Comparison of ENCODE assay signal across 8 cellular contexts in the genomic region with DNA sequence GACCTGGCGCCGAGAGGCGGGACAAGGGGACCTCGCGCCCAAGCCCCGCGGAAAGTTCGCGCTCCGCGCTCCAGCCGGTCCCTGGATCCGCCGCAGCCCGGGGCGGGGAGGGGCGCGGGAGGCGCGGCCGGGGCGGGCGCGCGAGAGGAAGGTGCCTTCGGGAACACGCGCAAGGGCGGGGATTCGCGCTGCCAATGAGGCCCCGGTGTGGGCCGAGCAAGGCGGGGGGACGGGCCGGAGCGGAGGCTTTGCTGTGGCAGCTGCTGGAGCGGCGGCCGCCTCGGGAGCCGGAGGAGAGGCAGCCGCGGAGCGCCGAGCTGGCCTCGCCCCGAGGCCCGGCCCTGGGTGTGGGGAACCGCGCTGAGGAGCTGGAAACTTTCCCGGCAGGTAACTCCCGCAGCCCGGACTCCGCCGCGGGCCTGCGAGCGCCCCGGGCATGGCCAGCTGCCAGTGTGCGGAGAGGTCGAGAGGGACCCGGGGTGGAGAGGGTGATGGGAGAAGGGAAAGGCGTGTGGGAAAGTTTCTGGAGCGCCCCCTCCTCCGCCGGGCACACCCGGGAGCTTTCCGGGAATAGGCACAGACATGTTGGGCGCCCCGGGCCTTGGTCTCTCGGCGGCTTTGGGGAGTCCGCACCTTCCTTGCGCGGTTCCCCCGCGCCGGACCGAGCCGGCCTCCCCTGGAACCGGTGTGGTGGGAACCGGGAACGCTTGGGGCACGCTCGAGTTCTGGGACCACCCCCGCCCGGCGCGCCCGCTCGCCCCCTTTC. TPM values are rescaled to one million over a fixed set of nuclear protein-coding genes. Genes with fewer than 3 reads are reported as not detected.
DNase-seq lines count a peak whose midpoint lies in the region; ATAC-seq and TF ChIP-seq lines count a peak whose summit lies in the region.

Gene TANC1, plus strand, starts transcription at position 245 of the 766 bp plus-strand sequence. CDS start 97,271 bp downstream, outside the sequence.

- peak within 1 kb of the TSS; percentile 74 for H2BK12ac ChIP-seq in trophoblast cell (ENCODE audit: low read length)

- H3F3A ChIP-seq in SK-N-SH (replicated peaks; ENCODE audit: insufficient read depth): peaks cover 19% of the 10 kb centered on the region

- CTCF ChIA-PET in SK-N-SH (lab: Yijun Ruan, JAX): interaction anchor here (0.6 to 3.4 kb wide), 7 partner anchors 9 to 151 kb away, joined by 3 to 23 read pairs (median 4); no protein-coding TSS in a partner anchor

- H3K18ac ChIP-seq in trophoblast cell (ENCODE audit: low read length): peak within 1 kb of the TSS; percentile 98

- H3K4me3 ChIP-seq in SK-N-SH (ENCODE audit: low read depth in 2 of 2, low read length in 1 of 2) (peak within 1 kb of the TSS; percentile 85 to 96), heart right ventricle (peak within 1 kb of the TSS; percentile 62 to 97 (median 90)), trophoblast cell (ENCODE audit: low read depth, low read length) (peak within 1 kb of the TSS; percentile 91), vagina (peak within 1 kb of the TSS; percentile 88 to 92)

- TF ChIP-seq POLR2A in GM10847 (IDR thresholded peaks at IDR 0.05; ENCODE audit: extremely low read depth, insufficient read length): peak; percentile 22
- peak; percentile 48 to 88 for TF ChIP-seq POLR2A in vagina (IDR thresholded peaks at IDR 0.05)

- peaks cover 6% of the 10 kb centered on the region; the same call in 1 of the 2 replicates for H3K36me3 Mint-ChIP-seq in HFFc6 (ENCODE audit: low read depth)

- peak within 1 kb of the TSS; percentile 97 for H2BK5ac ChIP-seq in trophoblast cell (ENCODE audit: low read depth, low read length, poor library complexity)

- peak within 1 kb of the TSS; percentile 95 for H2BK120ac ChIP-seq in trophoblast cell (ENCODE audit: insufficient read depth, low read length, poor library complexity)

- peak within 1 kb of the TSS; percentile 96 for H3K4me3 Mint-ChIP-seq in HFFc6

- peak; percentile 92 for DNase-seq in HFFc6
- DNase-seq in MV-4-11 (lab: John Stamatoyannopoulos, UW): peak; percentile 68
- peak; percentile 95 for DNase-seq in SK-N-SH
- DNase-seq in amygdala (lab: John Stamatoyannopoulos, UW): peak in 55 of 56 donors; percentile 57 to 95 (median 82)
- DNase-seq in heart right ventricle: peak; percentile 95
- peak; percentile 90 to 94 for DNase-seq in trophoblast cell
- DNase-seq in vagina (ENCODE audit: extremely low spot score in 2 of 2): peak in 1 of 2 donors; percentile 92

- H4K12ac ChIP-seq in trophoblast cell (ENCODE audit: low read depth, low read length): peak within 1 kb of the TSS; percentile 85

- intact Hi-C loops in heart right ventricle (cut with DNase I) (loop anchor here in 7 of 10 donors (2.0 to 10.0 kb wide), 8 partner anchors 64 to 150 kb away; no protein-coding TSS in a partner anchor), vagina (cut with DNase I) (no loop called here)

- H4K20me1 ChIP-seq in SK-N-SH (ENCODE audit: insufficient read depth): peaks cover 32% of the 10 kb centered on the region

- H4K8ac ChIP-seq in trophoblast cell (ENCODE audit: low read depth, low read length): peak within 1 kb of the TSS; percentile 92

- 5% methylated on average over 8 of the region's 92 CpGs for WGBS in SK-N-SH (ENCODE audit: low lambda C conversion rate)
- WGBS in heart right ventricle, 2 donors: 0 to 1% methylated on average over 82 to 92 of the region's 92 CpGs
- WGBS in trophoblast cell (ENCODE audit: extremely low coverage, insufficient coverage, insufficient read length): no CpG with 5 or more reads among the region's 92 CpGs

- TF ChIP-seq RAD21 in SK-N-SH (IDR thresholded peaks at IDR 0.05; ENCODE audit: low read length): no peak; the same call in 1 of the 2 replicates

- peaks cover 20% of the 10 kb centered on the region for H3K79me1 ChIP-seq in trophoblast cell (ENCODE audit: low read length)

- H3K4me1 Mint-ChIP-seq in HFFc6 (ENCODE audit: low read depth): peaks cover 55% of the 10 kb centered on the region

- peak within 1 kb of the TSS; percentile 92 for H4K91ac ChIP-seq in trophoblast cell (ENCODE audit: low read depth, low read length)

- no peaks in the 10 kb centered on the region for H3K9me2 ChIP-seq in SK-N-SH

- peak within 1 kb of the TSS; percentile 99 for H3K4ac ChIP-seq in trophoblast cell (ENCODE audit: low read depth, low read length)

- H3K23ac ChIP-seq in trophoblast cell (ENCODE audit: low read length): no peak within 1 kb of the TSS

- H3K9ac ChIP-seq in SK-N-SH (peak within 1 kb of the TSS; percentile 90), trophoblast cell (ENCODE audit: low read length) (peak within 1 kb of the TSS; percentile 88)

- peak within 1 kb of the TSS; percentile 90 for H3K27ac Mint-ChIP-seq in HFFc6

- TF ChIP-seq CTCF in HFFc6 (IDR thresholded peaks at IDR 0.05) (0 out of 2 replicates have a peak, but pooled peaks have one; percentile 17), SK-N-SH (IDR thresholded peaks at IDR 0.05) (no peak; the same call in 1 of the 2 replicates), heart right ventricle (IDR thresholded peaks at IDR 0.05) (no peak), vagina (IDR thresholded peaks at IDR 0.05) (no peak)

- TF ChIP-seq EP300 in SK-N-SH (IDR thresholded peaks at IDR 0.05; ENCODE audit: borderline replicate concordance in 1 of 2, low read depth in 1 of 2, low read length in 1 of 2): peak in 1 of 2 experiments; percentile 13; a peak in 1 of 4 replicates

- H2AFZ ChIP-seq in SK-N-SH (ENCODE audit: low read depth) (peak within 1 kb of the TSS; percentile 84), trophoblast cell (ENCODE audit: insufficient read depth, low read length, poor library complexity) (peak within 1 kb of the TSS; percentile 95)

- H3K27me3 ChIP-seq in SK-N-SH (ENCODE audit: insufficient read depth): no peaks in the 10 kb centered on the region
- peaks cover 0 to 44% (median 0%) of the 10 kb centered on the region in 7 donors for H3K27me3 ChIP-seq in heart right ventricle
- no peaks in the 10 kb centered on the region for H3K27me3 ChIP-seq in trophoblast cell (ENCODE audit: insufficient read depth, low read length)
- H3K27me3 ChIP-seq in vagina: no peaks in the 10 kb centered on the region

- no peaks in the 10 kb centered on the region for H3K9me3 ChIP-seq in SK-N-SH
- H3K9me3 ChIP-seq in heart right ventricle: no peaks in the 10 kb centered on the region
- no peaks in the 10 kb centered on the region for H3K9me3 ChIP-seq in trophoblast cell (ENCODE audit: insufficient read depth, low read depth, low read length)
- no peaks in the 10 kb centered on the region for H3K9me3 ChIP-seq in vagina

- H3K27me3 Mint-ChIP-seq in HFFc6 (ENCODE audit: insufficient read depth): 0 out of 2 replicates have a peak, but pooled peaks cover 1% of the 10 kb centered on the region

- no peaks in the 10 kb centered on the region for H3K9me3 Mint-ChIP-seq in HFFc6

- peaks cover 11 to 49% of the 10 kb centered on the region in 2 experiments; a peak in 2 of 4 replicates for H3K4me1 ChIP-seq in SK-N-SH (ENCODE audit: control insufficient read depth in 1 of 2, insufficient read depth in 2 of 2, low read depth in 1 of 2, low read length in 1 of 2)
- peaks cover 7 to 62% (median 44%) of the 10 kb centered on the region in 9 donors for H3K4me1 ChIP-seq in heart right ventricle
- H3K4me1 ChIP-seq in trophoblast cell (ENCODE audit: control insufficient read depth in 1 of 2, insufficient read depth in 2 of 2, low read length in 2 of 2): peaks cover 0 to 7% of the 10 kb centered on the region in 2 experiments
- H3K4me1 ChIP-seq in vagina: peaks cover 47% of the 10 kb centered on the region

- H3K4me2 ChIP-seq in SK-N-SH (peak within 1 kb of the TSS; percentile 91), trophoblast cell (ENCODE audit: low read length) (peak within 1 kb of the TSS; percentile 86)

- POLR2A ChIA-PET in SK-N-SH (lab: Yijun Ruan, JAX): interaction anchor here (0.7 to 2.8 kb wide), 12 partner anchors 9 to 212 kb away, joined by 3 to 9 read pairs (median 5); no protein-coding TSS in a partner anchor

- peak; percentile 92 to 97 (median 96) for ATAC-seq in heart right ventricle

- H3K27ac ChIP-seq in SK-N-SH (ENCODE audit: low read depth in 2 of 2, low read length in 1 of 2): peak within 1 kb of the TSS; percentile 97 to 99
- H3K27ac ChIP-seq in heart right ventricle: peak within 1 kb of the TSS; percentile 74 to 97 (median 92)
- peak within 1 kb of the TSS; percentile 96 for H3K27ac ChIP-seq in trophoblast cell (ENCODE audit: low read depth, low read length)
- peak within 1 kb of the TSS; percentile 80 for H3K27ac ChIP-seq in vagina

- peak within 1 kb of the TSS; percentile 42 for H2AK5ac ChIP-seq in trophoblast cell (ENCODE audit: low read length)

- H3K14ac ChIP-seq in trophoblast cell (ENCODE audit: low read length): peak within 1 kb of the TSS; percentile 95

- H3K36me3 ChIP-seq in SK-N-SH (replicated peaks in 1 of 2; ENCODE audit: control insufficient read depth in 1 of 2, insufficient read depth in 2 of 2, low read length in 1 of 2) (peaks cover 0 to 2% of the 10 kb centered on the region in 2 experiments), heart right ventricle (no peaks in the 10 kb centered on the region), trophoblast cell (ENCODE audit: control insufficient read depth in 1 of 2, insufficient read depth in 2 of 2, low read length in 2 of 2) (no peaks in the 10 kb centered on the region), vagina (no peaks in the 10 kb centered on the region)

- peaks cover 51% of the 10 kb centered on the region for H3K79me2 ChIP-seq in SK-N-SH (ENCODE audit: insufficient read depth)
- H3K79me2 ChIP-seq in trophoblast cell (ENCODE audit: control insufficient read depth, insufficient read depth, low read length, poor library complexity): peaks cover 19% of the 10 kb centered on the region

TF ChIP-seq in SK-N-SH, 30 proteins besides CTCF, POLR2A, EP300 and RAD21 (continues in another document):
- TF ChIP-seq TCF12 (IDR thresholded peaks at IDR 0.05) (no peak; the same call in 1 of the 2 replicates), ELF1 (IDR thresholded peaks at IDR 0.05) (no peak), SMC3 (IDR thresholded peaks at IDR 0.05; ENCODE audit: low read depth, low read length) (no peak), CHD2 (IDR thresholded peaks at IDR 0.05; ENCODE audit: low read length, partially characterized antibody) (peak; percentile 95)

RNA-seq across cellular contexts. Expression of gene TANC1, which starts in this region (rescaled TPM):
- 10 to 100 TPM; 22.4 to 27.7 (median 23.1) TPM for total RNA-seq in HFFc6 (2021; fragmentation: NEBNext Ultra II Directional; extraction: Animal tissue kit (Norgen Biotek cat#: 25700))
- 19.2 and 23.8 TPM in 2 replicates for polyA plus RNA-seq in SK-N-SH (2012; rRNA removed)
- 11.4 and 13.0 TPM in 2 replicates for polyA plus RNA-seq in SK-N-SH (2012; cell fraction: cytosol; rRNA removed)
- polyA plus RNA-seq in SK-N-SH (2012; cell fraction: nucleus; rRNA removed): 58.0 and 76.7 TPM in 2 replicates
- 10 to 100 TPM; 41.0 to 90.5 (median 74.2) TPM for total RNA-seq in heart right ventricle
- polyA plus RNA-seq in heart right ventricle: 10 to 100 TPM; 17.8 to 44.0 TPM
- polyA plus RNA-seq in trophoblast cell (2013): 20.5 and 20.8 TPM in 2 replicates
- 61.9 TPM for total RNA-seq in vagina
